In genomic region chr1:114316204-114316603, GRCh38 we compare ENCODE assay signal across 26 cellular contexts.
"Had no signal": no experiment of that assay in that cellular context is flagged by ENCODE, and none has a peak within 500 bp of the region (broad histone marks: within the 10 kb centered on the region; RNA-seq: fewer than 3 reads in every experiment).

No MANE protein-coding gene starts in this region.

- H3K4me3 ChIP-seq: adrenal gland, ascending aorta, gastrocnemius medialis, left ventricle myocardium inferior, right lobe of liver, skin epidermis, testis, uterus had no signal

- H3K27ac ChIP-seq: adrenal gland, ascending aorta, brain microvascular endothelial cell, gastrocnemius medialis, left ventricle myocardium inferior, right lobe of liver, skin epidermis, testis, uterus, VCaP had no signal

- FAIRE-seq: colon, endothelial cell of umbilical vein had no signal

- H3K27me3 Mint-ChIP-seq: activated naive CD8-positive, alpha-beta T cell; activated T-cell treated with anti-CD3 and anti-CD28 coated beads, Interleukin-2, amount 50 U/mL, for 24 hours had no signal

- H3K27me3 ChIP-seq: adrenal gland, ascending aorta, brain microvascular endothelial cell, gastrocnemius medialis, testis, uterus had no signal

- H3K4me3 Mint-ChIP-seq: activated CD4-positive, alpha-beta T cell treated with anti-CD3 and anti-CD28 coated beads, Interleukin-2, amount 10 ng/mL, durations not matched to agents 7 days and 5 days; activated naive CD8-positive, alpha-beta T cell; activated T-cell treated with anti-CD3 and anti-CD28 coated beads, Interleukin-2, amount 50 U/mL, for 24 hours; nephron; stimulated activated naive B cell treated with anti-CD40 and anti-IgM and Interleukin-4, amounts not matched to agents 10 μg/mL and 1 μg/mL and 100 μg/mL, for 72 hours; T-helper 2 cell treated with Interferon-gamma antibody and Interleukin-4, amounts not matched to agents 5 μg/mL and 100 μg/mL, for 36 hours had no signal

- H3K4me1 Mint-ChIP-seq: activated CD4-positive, alpha-beta T cell treated with anti-CD3 and anti-CD28 coated beads, Interleukin-2, amount 10 ng/mL, durations not matched to agents 7 days and 5 days; stimulated activated naive B cell treated with anti-CD40 and anti-IgM and Interleukin-4, amounts not matched to agents 10 μg/mL and 1 μg/mL and 100 μg/mL, for 72 hours had no signal

- ATAC-seq: esophagus mucosa; gastrocnemius medialis; right lobe of liver; stimulated activated naive B cell treated with anti-CD40 and anti-IgM and Interleukin-4, amounts not matched to agents 10 μg/mL and 1 μg/mL and 100 μg/mL, for 72 hours had no signal

- H3K9me3 Mint-ChIP-seq: activated T-cell treated with anti-CD3 and anti-CD28 coated beads, Interleukin-2, amount 50 U/mL, for 24 hours; activated T-helper 2 cell treated with anti-CD3 and anti-CD28 coated beads, Interferon-gamma antibody, Interleukin-2, Interleukin-4, amounts not matched to agents 10 μg/mL and 5 μg/mL and 100 μg/mL, durations not matched to agents 14 hours and 24 hours and 36 hours; T-helper 2 cell treated with Interferon-gamma antibody and Interleukin-4, amounts not matched to agents 5 μg/mL and 100 μg/mL, for 36 hours had no signal

- H3K36me3 Mint-ChIP-seq: stimulated activated naive B cell treated with anti-CD40 and anti-IgM and Interleukin-4, amounts not matched to agents 10 μg/mL and 1 μg/mL and 100 μg/mL, for 72 hours had no signal

- H3K4me1 ChIP-seq: adrenal gland, ascending aorta, gastrocnemius medialis, left ventricle myocardium inferior, right lobe of liver, testis, uterus had no signal

- DNase-seq: activated CD4-positive, alpha-beta T cell treated with anti-CD3 and anti-CD28 coated beads, Interleukin-2, amount 10 ng/mL, durations not matched to agents 7 days and 5 days; activated CD4-positive, CD25-positive, alpha-beta regulatory T cell treated with anti-CD3 and anti-CD28 coated beads, Interleukin-2, amount 50 U/mL, for 72 hours; activated CD8-positive, alpha-beta memory T cell treated with anti-CD3 and anti-CD28 coated beads, Interleukin-2, amount 50 U/mL, for 4 hours; activated naive CD4-positive, alpha-beta T cell; activated T-cell treated with anti-CD3 and anti-CD28 coated beads, Interleukin-2, amount 50 U/mL, for 24 hours; adrenal gland; brain microvascular endothelial cell; caudate nucleus; effector memory CD4-positive, alpha-beta T cell; gastrocnemius medialis; hypothalamus; left ventricle myocardium inferior; right lobe of liver; stimulated activated naive B cell treated with anti-CD40 and anti-IgM and Interleukin-4, amounts not matched to agents 10 μg/mL and 1 μg/mL and 100 μg/mL, for 72 hours; testis; uterus had no signal

- H3K36me3 ChIP-seq: adrenal gland, ascending aorta, brain microvascular endothelial cell, gastrocnemius medialis, left ventricle myocardium inferior, right lobe of liver, uterus had no signal

- H3K9me3 ChIP-seq: adrenal gland, ascending aorta, gastrocnemius medialis, left ventricle myocardium inferior, right lobe of liver, testis, uterus had no signal

- H3K27ac Mint-ChIP-seq: activated CD4-positive, alpha-beta T cell treated with anti-CD3 and anti-CD28 coated beads, Interleukin-2, amount 10 ng/mL, durations not matched to agents 7 days and 5 days; activated naive CD8-positive, alpha-beta T cell; activated T-cell treated with anti-CD3 and anti-CD28 coated beads, Interleukin-2, amount 50 U/mL, for 24 hours; activated T-helper 2 cell treated with anti-CD3 and anti-CD28 coated beads, Interferon-gamma antibody, Interleukin-2, Interleukin-4, amounts not matched to agents 10 μg/mL and 5 μg/mL and 100 μg/mL, durations not matched to agents 14 hours and 24 hours and 36 hours; stimulated activated naive B cell treated with anti-CD40 and anti-IgM and Interleukin-4, amounts not matched to agents 10 μg/mL and 1 μg/mL and 100 μg/mL, for 72 hours; T-helper 2 cell treated with Interferon-gamma antibody and Interleukin-4, amounts not matched to agents 5 μg/mL and 100 μg/mL, for 36 hours had no signal
